Comparison of ENCODE assay signal across 1 cellular context in genomic region chr1:15248238-15248637, GRCh38.
TF ChIP-seq lines count a peak whose summit lies in the region.

No MANE protein-coding gene starts in this region.

TF ChIP-seq in H1, 55 proteins besides CTCF, POLR2A, EP300 and RAD21:
- no peak for TF ChIP-seq E2F6 (IDR thresholded peaks at IDR 0.05)
